1 cellular context compared by ENCODE assay signal in genomic region chr2:189613077-189613636, GRCh38.
TF ChIP-seq lines count a peak whose summit lies in the region.

No MANE protein-coding gene starts in this region.

TF ChIP-seq in K562, 482 proteins besides CTCF, POLR2A, EP300 and RAD21 (continued from another document and continues in another):
- TF ChIP-seq RREB1 (CRISPR knock-in tag; IDR thresholded peaks at IDR 0.05): no peak
- TF ChIP-seq TEAD1 (CRISPR knock-in tag; IDR thresholded peaks at IDR 0.05): peak in 1 of 2 experiments; percentile 93; a peak in 2 of 4 replicates
- TF ChIP-seq MTA1 (IDR thresholded peaks at IDR 0.05; ENCODE audit: borderline replicate concordance): 0 out of 2 replicates have a peak, but pooled peaks have one; percentile 48
- no peak for TF ChIP-seq ILF3 (IDR thresholded peaks at IDR 0.05; ENCODE audit: borderline replicate concordance)
- 0 out of 2 replicates have a peak, but pooled peaks have one; percentile 65 for TF ChIP-seq RNF2 (IDR thresholded peaks at IDR 0.05)
- TF ChIP-seq ZNF57 (CRISPR knock-in tag; IDR thresholded peaks at IDR 0.05): no peak
- peak; percentile 92 for TF ChIP-seq CREM (IDR thresholded peaks at IDR 0.05; ENCODE audit: low read depth)
- TF ChIP-seq ZNF518B (CRISPR knock-in tag; IDR thresholded peaks at IDR 0.05): no peak
- peak in 1 of 2 experiments; percentile 67; a peak in 1 of 4 replicates for TF ChIP-seq RCOR1 (IDR thresholded peaks at IDR 0.05; ENCODE audit: borderline replicate concordance in 1 of 2, low read depth in 2 of 2, low read length in 2 of 2)
- peak in 1 of 2 experiments; percentile 61; a peak in 1 of 4 replicates for TF ChIP-seq HDAC1 (IDR thresholded peaks at IDR 0.05)
- 0 out of 4 replicates have a peak, but pooled peaks of 1 of the 2 experiments have one; percentile 52 for TF ChIP-seq TRIM24 (IDR thresholded peaks at IDR 0.05)
- peak in 1 of 2 experiments; percentile 68; a peak in 1 of 4 replicates for TF ChIP-seq ZNF318 (IDR thresholded peaks at IDR 0.05; ENCODE audit: borderline replicate concordance in 1 of 2, low read depth in 1 of 2)
- TF ChIP-seq ARID1B (IDR thresholded peaks at IDR 0.05): peak; percentile 89
- TF ChIP-seq MAFF (IDR thresholded peaks at IDR 0.05; ENCODE audit: low read length): peak; percentile 76
- TF ChIP-seq KDM1A (IDR thresholded peaks at IDR 0.05): peak in 1 of 2 experiments; percentile 36; a peak in 1 of 4 replicates
- peak; percentile 83 for TF ChIP-seq PKNOX1 (IDR thresholded peaks at IDR 0.05)
- TF ChIP-seq NFATC3 (IDR thresholded peaks at IDR 0.05): no peak
- TF ChIP-seq ZNF165 (CRISPR knock-in tag; IDR thresholded peaks at IDR 0.05; ENCODE audit: borderline replicate concordance): no peak
- peak in 1 of 2 experiments; percentile 28; a peak in 1 of 4 replicates for TF ChIP-seq ZNF639 (CRISPR knock-in tag; conservative IDR thresholded peaks at IDR 0.05 in 1 of 2, IDR thresholded peaks at IDR 0.05 in 1 of 2)
- TF ChIP-seq CCAR2 (IDR thresholded peaks at IDR 0.05; ENCODE audit: low read depth, low read length): no peak
- TF ChIP-seq USF1 (CRISPR knock-in tag; IDR thresholded peaks at IDR 0.05): no peak
